In genomic region chrX:11665144-11666040, GRCh38 we compare ENCODE assay signal across 8 cellular contexts. TPM values are rescaled to one million over a fixed set of nuclear protein-coding genes. Genes with fewer than 3 reads are reported as not detected.
DNase-seq lines count a peak whose midpoint lies in the region; ATAC-seq lines count a peak whose summit lies in the region.

TSS of gene ARHGAP6 (minus strand) at chrX:11665920. CDS start at chrX:11664828, 1,092 bp downstream.

- no CpG with 5 or more reads among the region's 71 CpGs for WGBS in iPS DF 6.9 (ENCODE audit: insufficient coverage, insufficient read length)

- H3K4me1 Mint-ChIP-seq in activated CD4-positive, alpha-beta T cell treated with anti-CD3 and anti-CD28 coated beads for 36 hours: peaks cover 4% of the 10 kb centered on the region
- H3K4me1 Mint-ChIP-seq in activated naive CD8-positive, alpha-beta T cell (ENCODE audit: low read depth): peaks cover 9% of the 10 kb centered on the region

- H3K27me3 Mint-ChIP-seq in activated CD4-positive, alpha-beta T cell treated with anti-CD3 and anti-CD28 coated beads for 36 hours: peaks cover 46% of the 10 kb centered on the region
- H3K27me3 Mint-ChIP-seq in activated naive CD8-positive, alpha-beta T cell: peaks cover 20% of the 10 kb centered on the region

- H3K4me3 ChIP-seq in iPS DF 6.9 (ENCODE audit: low read length) (peak within 1 kb of the TSS; percentile 52), skeletal muscle tissue (ENCODE audit: low read length in 3 of 3) (peak within 1 kb of the TSS; percentile 70 to 77 (median 70))

- peak within 1 kb of the TSS; percentile 68 to 75 (median 74) for H3K9ac ChIP-seq in skeletal muscle tissue (ENCODE audit: low read depth in 1 of 3, low read length in 3 of 3)

- CTCF ChIA-PET in activated CD4-positive, alpha-beta T cell treated with anti-CD3 and anti-CD28 coated beads for 36 hours (lab: Charles Lee): interaction anchor here (0.6 to 0.8 kb wide), 4 partner anchors 9 to 119 kb away, joined by 3 to 5 read pairs (median 3); no protein-coding TSS in a partner anchor

- POLR2A ChIA-PET in activated CD4-positive, alpha-beta T cell treated with anti-CD3 and anti-CD28 coated beads for 36 hours (lab: Charles Lee): no interaction called here

- H3K36me3 Mint-ChIP-seq in activated CD4-positive, alpha-beta T cell treated with anti-CD3 and anti-CD28 coated beads for 36 hours (ENCODE audit: low read depth): no peaks in the 10 kb centered on the region
- H3K36me3 Mint-ChIP-seq in activated naive CD8-positive, alpha-beta T cell: no peaks in the 10 kb centered on the region

- no peak within 1 kb of the TSS for H3K27ac Mint-ChIP-seq in activated CD4-positive, alpha-beta T cell treated with anti-CD3 and anti-CD28 coated beads for 36 hours
- no peak within 1 kb of the TSS for H3K27ac Mint-ChIP-seq in activated naive CD8-positive, alpha-beta T cell

- H3K36me3 ChIP-seq in iPS DF 6.9 (ENCODE audit: control insufficient read depth, insufficient read depth, low read length) (no peaks in the 10 kb centered on the region), skeletal muscle tissue (ENCODE audit: control insufficient read depth in 3 of 3, insufficient read depth in 3 of 3, low read length in 3 of 3) (no peaks in the 10 kb centered on the region)

- no peak for ATAC-seq in activated CD4-positive, alpha-beta T cell treated with anti-CD3 and anti-CD28 coated beads for 36 hours
- ATAC-seq in GM21529 (IDR thresholded peaks at IDR 0.05; ENCODE audit: unreplicated experiment): no peak
- no peak for ATAC-seq in HG03159 (IDR thresholded peaks at IDR 0.05; ENCODE audit: unreplicated experiment)

- H3K9me3 ChIP-seq in iPS DF 6.9 (ENCODE audit: control insufficient read depth, insufficient read depth, low read length) (no peaks in the 10 kb centered on the region), skeletal muscle tissue (ENCODE audit: control insufficient read depth in 3 of 3, low read length in 3 of 3) (no peaks in the 10 kb centered on the region)

- H3K4me1 ChIP-seq in iPS DF 6.9 (ENCODE audit: control insufficient read depth, insufficient read depth, low read length) (no peaks in the 10 kb centered on the region), skeletal muscle tissue (ENCODE audit: control insufficient read depth in 3 of 3, insufficient read depth in 3 of 3, low read length in 3 of 3) (peaks cover 0 to 6% (median 0%) of the 10 kb centered on the region in 3 donors)

- peaks cover 34% of the 10 kb centered on the region for H3K27me3 ChIP-seq in iPS DF 6.9 (ENCODE audit: control insufficient read depth, insufficient read depth, low read length)
- no peaks in the 10 kb centered on the region for H3K27me3 ChIP-seq in skeletal muscle tissue (ENCODE audit: control insufficient read depth in 3 of 3, insufficient read depth in 3 of 3, low read length in 3 of 3)

- no peak for DNase-seq in activated CD4-positive, alpha-beta T cell treated with anti-CD3 and anti-CD28 coated beads for 36 hours
- DNase-seq in activated CD4-positive, alpha-beta T cell treated with anti-CD3 and anti-CD28 coated beads, Interleukin-2, amount 50 U/mL, for 1 hour: no peak
- DNase-seq in iPS DF 6.9 (ENCODE audit: low read depth, low spot score) (no peak), NK-92 (lab: John Stamatoyannopoulos, UW; ENCODE audit: unreplicated experiment) (no peak)

- H3K27ac ChIP-seq in iPS DF 6.9 (ENCODE audit: low read length): no peak within 1 kb of the TSS
- peak within 1 kb of the TSS; percentile 58 for H3K27ac ChIP-seq in skeletal muscle tissue (ENCODE audit: low read depth, low read length)

- H3K4me3 Mint-ChIP-seq in activated CD4-positive, alpha-beta T cell treated with anti-CD3 and anti-CD28 coated beads for 36 hours: peak within 1 kb of the TSS; percentile 28
- peak within 1 kb of the TSS; percentile 49 for H3K4me3 Mint-ChIP-seq in activated naive CD8-positive, alpha-beta T cell

- H3K9me3 Mint-ChIP-seq in activated CD4-positive, alpha-beta T cell treated with anti-CD3 and anti-CD28 coated beads for 36 hours (ENCODE audit: low read depth): no peaks in the 10 kb centered on the region
- H3K9me3 Mint-ChIP-seq in activated naive CD8-positive, alpha-beta T cell (ENCODE audit: low read depth): no peaks in the 10 kb centered on the region

- intact Hi-C loops in activated CD4-positive, alpha-beta T cell treated with anti-CD3 and anti-CD28 coated beads for 36 hours (cut with DNase I, micrococcal nuclease): loop anchor here in 1 of 2 experiments (5.0 kb wide), 1 partner anchor 107 kb away; no protein-coding TSS in a partner anchor

RNA-seq across cellular contexts. Expression of gene ARHGAP6, which starts in this region (rescaled TPM):
- total RNA-seq in activated CD4-positive, alpha-beta T cell treated with anti-CD3 and anti-CD28 coated beads for 36 hours: not detected
- 8.4 TPM for total RNA-seq in skeletal muscle tissue
